13 cellular contexts compared by ENCODE assay signal in genomic region chr11:68816917-68817419, GRCh38. TPM values are rescaled to one million over a fixed set of nuclear protein-coding genes. Genes with fewer than 3 reads are reported as not detected.
DNase-seq lines count a peak whose midpoint lies in the region; ATAC-seq and TF ChIP-seq lines count a peak whose summit lies in the region.
"Had no signal": no experiment of that assay in that cellular context is flagged by ENCODE, and none has a peak within 500 bp of the region (broad histone marks: within the 10 kb centered on the region; RNA-seq: fewer than 3 reads in every experiment).

No MANE protein-coding gene starts in this region.

- CTCF ChIA-PET in Caco-2 (lab: Charles Lee), result no interaction called here

- H3K4me1 ChIP-seq in Caco-2 (no peaks in the 10 kb centered on the region), neuronal stem cell (ENCODE audit: control insufficient read depth in 2 of 2, insufficient read depth in 1 of 2, low read depth in 1 of 2, low read length in 2 of 2) (no peaks in the 10 kb centered on the region)
- H3K4me1 ChIP-seq: foreskin keratinocyte had no signal

- H3K27me3 ChIP-seq in Caco-2 (replicated peaks; ENCODE audit: control insufficient read depth, insufficient read depth, low read length) (no peaks in the 10 kb centered on the region), neuronal stem cell (ENCODE audit: control insufficient read depth in 3 of 3, insufficient read depth in 3 of 3, low read depth in 1 of 3, low read length in 3 of 3) (no peaks in the 10 kb centered on the region)
- H3K27me3 ChIP-seq: foreskin keratinocyte had no signal

- no peak overlapping the region for H2AFZ ChIP-seq in neuronal stem cell (ENCODE audit: low read length)
- H2AFZ ChIP-seq: PC-9 had no signal

- H3K4me3 ChIP-seq in Caco-2 (ENCODE audit: low read depth, low read length), result no peak overlapping the region
- no peak overlapping the region for H3K4me3 ChIP-seq in neuronal stem cell (ENCODE audit: low read length in 2 of 2)
- H3K4me3 ChIP-seq: coronary artery, PC-9 had no signal

- no peak overlapping the region for H3K27ac ChIP-seq in neuronal stem cell (replicated peaks; ENCODE audit: low read length)
- H3K27ac ChIP-seq: foreskin keratinocyte, PC-9 had no signal

- no peak overlapping the region for H3K4ac ChIP-seq in neuronal stem cell (ENCODE audit: low read length)

- TF ChIP-seq CTCF in Caco-2 (IDR thresholded peaks at IDR 0.05; ENCODE audit: insufficient read depth in 1 of 2, low read depth in 1 of 2, low read length in 1 of 2, severe bottlenecking in 1 of 2, unreplicated experiment in 1 of 2), result no peak

- peak overlapping the region; percentile 30 for H4K8ac ChIP-seq in neuronal stem cell (ENCODE audit: low read depth, low read length)

- no peaks in the 10 kb centered on the region for H3K79me1 ChIP-seq in neuronal stem cell (ENCODE audit: low read depth, low read length)

- intact Hi-C loops in Caco-2 (cut with micrococcal nuclease; ENCODE audit: unreplicated experiment), result no loop called here

- H3K23ac ChIP-seq in neuronal stem cell (ENCODE audit: low read depth, low read length, poor library complexity), result no peak overlapping the region

- no peaks in the 10 kb centered on the region for H3K9me3 ChIP-seq in Caco-2
- no peaks in the 10 kb centered on the region for H3K9me3 ChIP-seq in T-helper 17 cell (ENCODE audit: control insufficient read depth, low read length, poor library complexity, severe bottlenecking)
- no peaks in the 10 kb centered on the region for H3K9me3 ChIP-seq in neuronal stem cell (replicated peaks in 1 of 2; ENCODE audit: control insufficient read depth in 2 of 2, insufficient read depth in 1 of 2, low read depth in 1 of 2, low read length in 2 of 2)

- H3K4me3 Mint-ChIP-seq in Caco-2 (ENCODE audit: unreplicated experiment) (no peak overlapping the region), T-helper 17 cell (peak overlapping the region; percentile 70)

- no TSS peak for BruUV-seq in Caco-2 (replicated peaks; lab: Mats Ljungman, UMichigan)

- no peak overlapping the region for H3K4me2 ChIP-seq in neuronal stem cell (ENCODE audit: insufficient read depth, low read length, poor library complexity, severe bottlenecking)
- H3K4me2 ChIP-seq: PC-9 had no signal

- H3K36me3 Mint-ChIP-seq in Caco-2 (ENCODE audit: insufficient read depth, unreplicated experiment), result no peaks in the 10 kb centered on the region
- no peaks in the 10 kb centered on the region for H3K36me3 Mint-ChIP-seq in T-helper 17 cell (ENCODE audit: low read depth)

- H3K27ac Mint-ChIP-seq in Caco-2 (ENCODE audit: unreplicated experiment) (peak overlapping the region; percentile 10), T-helper 17 cell (peak overlapping the region; percentile 86)

- H3K18ac ChIP-seq in neuronal stem cell (ENCODE audit: low read length), result peak overlapping the region; percentile 17

- no peaks in the 10 kb centered on the region for H3K9me3 Mint-ChIP-seq in Caco-2 (ENCODE audit: unreplicated experiment)

- H3K14ac ChIP-seq in neuronal stem cell (ENCODE audit: low read length), result peak overlapping the region; percentile 56

- no peak overlapping the region for H3K9ac ChIP-seq in neuronal stem cell (ENCODE audit: low read depth, low read length, poor library complexity)

- no CpG with 5 or more reads among the region's 7 CpGs for WGBS in neuronal stem cell (ENCODE audit: extremely low coverage in 2 of 2, insufficient read length in 2 of 2, insufficient replicate concordance in 1 of 2), 2 donors

- no peak overlapping the region for H2BK15ac ChIP-seq in neuronal stem cell (ENCODE audit: low read length)

- H2AK5ac ChIP-seq in neuronal stem cell (ENCODE audit: low read depth, low read length), result no peak overlapping the region

- ATAC-seq in T-helper 17 cell, result peak; percentile 45
- ATAC-seq: foreskin keratinocyte had no signal

- H2BK5ac ChIP-seq in neuronal stem cell (ENCODE audit: low read length), result no peak overlapping the region

- POLR2A ChIA-PET in Caco-2 (lab: Charles Lee), result no interaction called here

- H3K36me3 ChIP-seq in Caco-2 (ENCODE audit: control insufficient read depth, insufficient read depth, low read length) (no peaks in the 10 kb centered on the region), neuronal stem cell (replicated peaks in 1 of 2; ENCODE audit: control insufficient read depth in 2 of 2, insufficient read depth in 2 of 2, low read length in 2 of 2) (no peaks in the 10 kb centered on the region)

- H3K4me1 Mint-ChIP-seq in Caco-2 (ENCODE audit: low read depth, unreplicated experiment), result no peaks in the 10 kb centered on the region
- peaks cover 25% of the 10 kb centered on the region for H3K4me1 Mint-ChIP-seq in T-helper 17 cell

- H4K91ac ChIP-seq in neuronal stem cell (ENCODE audit: low read depth, low read length, poor library complexity), result no peak overlapping the region

- H3K27me3 Mint-ChIP-seq in Caco-2 (ENCODE audit: insufficient read depth, unreplicated experiment) (no peaks in the 10 kb centered on the region), T-helper 17 cell (no peaks in the 10 kb centered on the region)

- H2BK12ac ChIP-seq in neuronal stem cell (ENCODE audit: low read length), result no peak overlapping the region

- DNase-seq in Caco-2 (no peak), T-helper 17 cell (no peak), astrocyte of the hippocampus (ENCODE audit: low read depth, low spot score) (peak; percentile 14), neuronal stem cell (ENCODE audit: low spot score) (no peak), GDM1 (lab: John Stamatoyannopoulos, UW) (no peak), hepatic stellate cell (ENCODE audit: low spot score) (no peak), SIG-M5 treated with dmso at 0.1 percent for 504 hours (lab: John Stamatoyannopoulos, UW; ENCODE audit: unreplicated experiment) (no peak), NCI-H510A (lab: John Stamatoyannopoulos, UW) (no peak)
- DNase-seq: Calu3, foreskin keratinocyte, NCI-H2107, PC-9 had no signal

- H2BK120ac ChIP-seq in neuronal stem cell (ENCODE audit: low read depth, low read length), result no peak overlapping the region

RNA-seq across cellular contexts. Expression of gene CPT1A, which starts 24.7 kb away (rescaled TPM):
- total RNA-seq in Caco-2 (2022) (5.7 and 6.3 TPM in 2 replicates), T-helper 17 cell (10 to 100 TPM; 29.5 to 33.3 TPM)
- 0.84 TPM for polyA plus RNA-seq in neuronal stem cell (2013, experiment 1 of 2)
- 0.93 TPM for polyA plus RNA-seq in neuronal stem cell (2013, experiment 2 of 2)
